8 cellular contexts compared by ENCODE assay signal in genomic region chr11:3867209-3868071, GRCh38. TPM values are rescaled to one million over a fixed set of nuclear protein-coding genes. Genes with fewer than 3 reads are reported as not detected.
DNase-seq lines count a peak whose midpoint lies in the region; ATAC-seq, FAIRE-seq and TF ChIP-seq lines count a peak whose summit lies in the region.

No MANE protein-coding gene starts in this region.

- peak overlapping the region; percentile 69 for H3K27ac Mint-ChIP-seq in activated B cell treated with CpG ODN at 0.5 μM for 24 hours

- intact Hi-C loops in activated B cell treated with CpG ODN at 0.5 μM for 24 hours (cut with micrococcal nuclease): loop anchor here (1.0 to 2.0 kb wide), 2 partner anchors 8 to 13 kb away; no protein-coding TSS in a partner anchor
- intact Hi-C loops in vagina (cut with DNase I): no loop called here

- no peak for FAIRE-seq in D721Med (lab: Jason Lieb, UNC)
- FAIRE-seq in urothelium cell line (lab: Jason Lieb, UNC): no peak

- H3K27me3 ChIP-seq in vagina: no peaks in the 10 kb centered on the region

- H3K4me3 ChIP-seq in vagina: no peak overlapping the region

- POLR2A ChIA-PET in activated B cell treated with CpG ODN at 0.5 μM for 24 hours (lab: Charles Lee): interaction anchor here (1.1 to 8.1 kb wide), 4 partner anchors 12 to 26 kb away, joined by 3 to 81 read pairs (median 8); partner anchors contain the start of genes RHOG and STIM1

- no peaks in the 10 kb centered on the region for H3K9me3 Mint-ChIP-seq in activated B cell treated with CpG ODN at 0.5 μM for 24 hours

- peaks cover 56% of the 10 kb centered on the region for H3K4me1 ChIP-seq in vagina

- H3K36me3 ChIP-seq in vagina: no peaks in the 10 kb centered on the region

- no peaks in the 10 kb centered on the region for H3K36me3 Mint-ChIP-seq in activated B cell treated with CpG ODN at 0.5 μM for 24 hours (ENCODE audit: low read depth)

- H3K9me3 ChIP-seq in vagina: no peaks in the 10 kb centered on the region

- CTCF ChIA-PET in activated B cell treated with CpG ODN at 0.5 μM for 24 hours (lab: Charles Lee): interaction anchor here (0.9 to 2.5 kb wide), 8 partner anchors 9 to 189 kb away, joined by 3 to 8 read pairs (median 4); partner anchors contain the start of gene STIM1

- peak overlapping the region; percentile 17 for H3K27ac ChIP-seq in vagina

- no peaks in the 10 kb centered on the region for H3K27me3 Mint-ChIP-seq in activated B cell treated with CpG ODN at 0.5 μM for 24 hours

- ATAC-seq in GM18508 (IDR thresholded peaks at IDR 0.05; ENCODE audit: insufficient read depth, unreplicated experiment) (peak; percentile 40), HG02763 (IDR thresholded peaks at IDR 0.05; ENCODE audit: unreplicated experiment) (peak; percentile 43), activated B cell treated with CpG ODN at 0.5 μM for 24 hours (ENCODE audit: low read depth) (peak; percentile 49)

- TF ChIP-seq CTCF in activated B cell treated with CpG ODN at 0.5 μM for 24 hours (IDR thresholded peaks at IDR 0.05) (no peak), vagina (IDR thresholded peaks at IDR 0.05) (no peak), D721Med (IDR thresholded peaks at IDR 0.05; ENCODE audit: insufficient read depth, missing control alignments) (no peak)

- peaks cover 87% of the 10 kb centered on the region for H3K4me1 Mint-ChIP-seq in activated B cell treated with CpG ODN at 0.5 μM for 24 hours

- DNase-seq in activated B cell treated with CpG ODN at 0.5 μM for 24 hours: no peak
- DNase-seq in islet precursor cell: peak; percentile 75
- DNase-seq in vagina (ENCODE audit: extremely low spot score in 2 of 2): no peak
- DNase-seq in SKM-1 treated with dmso at 0.1 percent for 144 hours (lab: John Stamatoyannopoulos, UW; ENCODE audit: unreplicated experiment): no peak
- no peak for DNase-seq in D721Med (ENCODE audit: insufficient read length, low spot score)
- DNase-seq in urothelium cell line (ENCODE audit: low spot score): no peak

- H3K4me3 Mint-ChIP-seq in activated B cell treated with CpG ODN at 0.5 μM for 24 hours: peak overlapping the region; percentile 12

- no peak for TF ChIP-seq POLR2A in vagina (IDR thresholded peaks at IDR 0.05)

RNA-seq across cellular contexts. Expression of gene STIM1, which starts 12.0 kb away (rescaled TPM):
- total RNA-seq in activated B cell treated with CpG ODN at 0.5 μM for 24 hours (37.3 and 38.4 TPM in 2 replicates), vagina (68.8 TPM)

RNA-seq across cellular contexts. Expression of gene RHOG, which starts 26.7 kb away (rescaled TPM):
- total RNA-seq in activated B cell treated with CpG ODN at 0.5 μM for 24 hours: 163 and 176 TPM in 2 replicates
- total RNA-seq in vagina: 107 TPM

RNA-seq across cellular contexts. Expression of gene PGAP2, which starts 59.1 kb away (rescaled TPM):
- total RNA-seq in activated B cell treated with CpG ODN at 0.5 μM for 24 hours (19.7 and 25.0 TPM in 2 replicates), vagina (19.6 TPM)
